18 cellular contexts compared by ENCODE assay signal in the genomic region with DNA sequence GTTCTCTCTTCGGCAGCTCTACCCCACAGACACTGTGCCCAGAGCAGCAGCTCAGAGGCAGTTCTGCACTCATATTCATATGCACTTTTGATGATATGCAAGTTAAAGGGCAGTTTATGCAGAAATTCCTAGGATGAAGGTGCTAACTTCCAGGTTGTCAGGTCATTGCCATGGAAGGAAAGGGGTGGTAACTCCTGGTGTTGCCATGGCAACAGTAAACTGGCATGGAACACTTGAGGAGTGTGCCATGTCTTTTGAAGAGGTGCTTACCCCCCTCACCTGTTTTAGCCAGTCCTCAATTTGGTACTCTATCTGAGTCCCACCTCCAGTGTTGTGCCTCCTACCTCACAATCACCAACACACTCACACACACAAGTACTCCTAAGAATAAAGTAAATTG.
"Had no signal": no experiment of that assay in that cellular context is flagged by ENCODE, and none has a peak within 500 bp of the region (broad histone marks: within the 10 kb centered on the region; RNA-seq: fewer than 3 reads in every experiment).

No MANE protein-coding gene starts in this region.

- H3K4me3 Mint-ChIP-seq: activated T-helper 17 cell treated with anti-CD3 and anti-CD28 coated beads, Interleukin-2, amount 50 U/mL, for 72 hours; naive thymus-derived CD8-positive, alpha-beta T cell; stimulated activated naive CD8-positive, alpha-beta T cell treated with anti-CD3 and anti-CD28 coated beads, Interleukin-15, amount 100 ng/mL, for 72 hours; type B pancreatic cell had no signal

- H3K79me2 ChIP-seq: parathyroid adenoma had no signal

- ATAC-seq: activated T-helper 17 cell treated with anti-CD3 and anti-CD28 coated beads, Interleukin-2, amount 50 U/mL, for 72 hours; left colon; naive thymus-derived CD8-positive, alpha-beta T cell; stimulated activated naive CD8-positive, alpha-beta T cell treated with anti-CD3 and anti-CD28 coated beads, Interleukin-15, amount 100 ng/mL, for 72 hours had no signal

- H3K27ac Mint-ChIP-seq: activated T-helper 17 cell treated with anti-CD3 and anti-CD28 coated beads, Interleukin-2, amount 50 U/mL, for 72 hours; stimulated activated naive CD8-positive, alpha-beta T cell treated with anti-CD3 and anti-CD28 coated beads, Interleukin-15, amount 100 ng/mL, for 72 hours; type B pancreatic cell had no signal

- H3K9ac ChIP-seq: parathyroid adenoma had no signal

- H3K4me1 ChIP-seq: breast epithelium, parathyroid adenoma had no signal

- H2AFZ ChIP-seq: parathyroid adenoma had no signal

- H3K27me3 Mint-ChIP-seq: activated T-helper 17 cell treated with anti-CD3 and anti-CD28 coated beads, Interleukin-2, amount 50 U/mL, for 72 hours; stimulated activated naive CD8-positive, alpha-beta T cell treated with anti-CD3 and anti-CD28 coated beads, Interleukin-15, amount 100 ng/mL, for 72 hours had no signal

- H3K36me3 Mint-ChIP-seq: naive thymus-derived CD8-positive, alpha-beta T cell; type B pancreatic cell had no signal

- H3K36me3 ChIP-seq: breast epithelium, neutrophil had no signal

- H3K9me3 ChIP-seq: breast epithelium, neutrophil had no signal

- H3K4me1 Mint-ChIP-seq: activated T-helper 17 cell treated with anti-CD3 and anti-CD28 coated beads, Interleukin-2, amount 50 U/mL, for 72 hours; naive thymus-derived CD8-positive, alpha-beta T cell; stimulated activated naive CD8-positive, alpha-beta T cell treated with anti-CD3 and anti-CD28 coated beads, Interleukin-15, amount 100 ng/mL, for 72 hours had no signal

- H3K4me3 ChIP-seq: breast epithelium, lung had no signal

- H3K27ac ChIP-seq: breast epithelium, neutrophil, parathyroid adenoma, VCaP had no signal

- DNase-seq: activated CD4-positive, alpha-beta T cell treated with anti-CD3 and anti-CD28 coated beads, Interleukin-2, amount 50 U/mL, for 48 hours; activated naive CD4-positive, alpha-beta T cell treated with Interleukin-2 at 50 U/mL for 16 hours; anterior cingulate cortex; cerebellar nuclear complex; effector CD8-positive, alpha-beta T cell; foreskin fibroblast; hypothalamus; left colon; naive thymus-derived CD8-positive, alpha-beta T cell; stimulated activated CD4-positive, alpha-beta T cell treated with anti-CD3 and anti-CD28 coated beads, Interleukin-1b, Interleukin-23, amount 100 ng/mL, for 48 hours; stimulated activated naive CD8-positive, alpha-beta T cell treated with anti-CD3 and anti-CD28 coated beads, Interleukin-15, amount 100 ng/mL, for 72 hours had no signal

- H3K27me3 ChIP-seq: breast epithelium, neutrophil had no signal
